In the genomic region with DNA sequence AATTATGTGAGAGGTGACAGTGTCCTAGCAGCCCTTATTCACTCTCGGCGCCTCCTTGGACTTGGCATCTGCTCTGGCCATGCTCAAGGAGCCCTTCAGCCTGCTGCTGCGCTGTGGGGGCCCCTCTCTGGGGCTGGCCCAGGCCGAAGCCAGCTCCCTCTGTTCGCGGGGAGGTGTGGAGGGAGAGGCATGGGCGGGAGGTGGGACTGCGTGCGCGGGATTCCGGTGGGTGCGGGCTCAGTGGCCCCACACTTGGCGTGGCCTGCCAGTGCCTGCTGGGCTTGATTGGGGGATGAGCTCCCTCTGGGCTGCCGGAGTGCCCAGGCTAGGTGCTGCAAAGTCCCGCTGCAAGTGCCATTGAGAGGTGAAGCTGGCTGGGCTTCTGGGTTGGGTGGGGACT, we compare ENCODE assay signal across 27 cellular contexts.
"Had no signal": no experiment of that assay in that cellular context is flagged by ENCODE, and none has a peak within 500 bp of the region (broad histone marks: within the 10 kb centered on the region; RNA-seq: fewer than 3 reads in every experiment).

No MANE protein-coding gene starts in this region.

- H3K4me1 ChIP-seq: colonic mucosa, esophagus muscularis mucosa, esophagus squamous epithelium, foreskin keratinocyte, gastrocnemius medialis, gastroesophageal sphincter, heart left ventricle, heart right ventricle had no signal

- H3K27me3 Mint-ChIP-seq: dendritic cell treated with granulocyte-macrophage colony-stimulating factor and Interleukin-4, amounts not matched to agents 40 ng/mL and 50 ng/mL, for 4 days had no signal

- H3K9me3 ChIP-seq: colonic mucosa, esophagus muscularis mucosa, esophagus squamous epithelium, gastrocnemius medialis, gastroesophageal sphincter, heart left ventricle, heart right ventricle had no signal

- FAIRE-seq: colon, endometrium, frontal cortex had no signal

- H3K4me1 Mint-ChIP-seq: endodermal cell had no signal

- H3K36me3 ChIP-seq: colonic mucosa, esophagus muscularis mucosa, esophagus squamous epithelium, gastrocnemius medialis, gastroesophageal sphincter, heart left ventricle, heart right ventricle had no signal

- H3K27me3 ChIP-seq: colonic mucosa, esophagus muscularis mucosa, esophagus squamous epithelium, gastrocnemius medialis had no signal

- DNase-seq: colonic mucosa; cortex of kidney; dermis blood vessel endothelial cell; dorsolateral prefrontal cortex; effector CD4-positive, alpha-beta T cell; effector CD8-positive, alpha-beta T cell; effector memory CD4-positive, alpha-beta T cell; effector memory CD8-positive, alpha-beta T cell; endodermal cell; erythroblast; esophagus squamous epithelium; foreskin fibroblast; foreskin keratinocyte; foreskin melanocyte; gastrocnemius medialis; glutamatergic neuron; head of caudate nucleus; heart left ventricle; heart right ventricle had no signal

- H3K27ac Mint-ChIP-seq: dendritic cell treated with granulocyte-macrophage colony-stimulating factor and Interleukin-4, amounts not matched to agents 40 ng/mL and 50 ng/mL, for 4 days; effector memory CD8-positive, alpha-beta T cell; endodermal cell had no signal

- H3K27ac ChIP-seq: colonic mucosa, coronary artery, dorsolateral prefrontal cortex, epithelial cell of prostate, esophagus muscularis mucosa, esophagus squamous epithelium, foreskin keratinocyte, gastrocnemius medialis, gastroesophageal sphincter, heart left ventricle, heart right ventricle had no signal

- H3K9me3 Mint-ChIP-seq: dendritic cell treated with granulocyte-macrophage colony-stimulating factor and Interleukin-4, amounts not matched to agents 40 ng/mL and 50 ng/mL, for 4 days; effector memory CD8-positive, alpha-beta T cell had no signal

- H3K4me3 ChIP-seq: colonic mucosa, coronary artery, dorsolateral prefrontal cortex, esophagus muscularis mucosa, esophagus squamous epithelium, gastrocnemius medialis, gastroesophageal sphincter, heart left ventricle, heart right ventricle had no signal

- H3K4me3 Mint-ChIP-seq: dendritic cell treated with granulocyte-macrophage colony-stimulating factor and Interleukin-4, amounts not matched to agents 40 ng/mL and 50 ng/mL, for 4 days; effector memory CD8-positive, alpha-beta T cell; endodermal cell had no signal
